Comparison of ENCODE assay signal across 8 cellular contexts in the genomic region with DNA sequence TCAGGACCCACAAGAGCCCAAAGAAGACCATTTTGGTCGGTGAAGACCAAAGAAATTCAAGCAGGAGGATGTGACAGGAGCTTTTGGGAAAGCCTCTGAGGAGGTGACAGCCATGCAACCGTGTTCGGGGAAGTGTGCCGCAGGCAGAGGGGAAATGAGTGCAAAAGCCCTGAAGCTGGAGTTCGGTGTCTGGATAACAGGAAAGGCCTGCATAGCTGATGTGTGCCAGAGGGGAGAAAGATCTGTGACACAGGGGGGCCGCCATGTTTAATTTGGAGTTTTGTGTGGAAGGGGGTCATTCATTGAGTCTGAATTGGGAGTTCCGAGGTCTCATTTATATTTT. TPM values are rescaled to one million over a fixed set of nuclear protein-coding genes. Genes with fewer than 3 reads are reported as not detected.
A peak's percentile ranks its signal among the peaks of the same experiment; 100 is the strongest.
DNase-seq lines count a peak whose midpoint lies in the region; ATAC-seq, FAIRE-seq and TF ChIP-seq lines count a peak whose summit lies in the region.

No MANE protein-coding gene starts in this region.

- peak; percentile 5 to 14 (median 10) for ATAC-seq in right lobe of liver
- ATAC-seq in GM18511 (IDR thresholded peaks at IDR 0.05; ENCODE audit: unreplicated experiment), result no peak
- ATAC-seq in HG02759 (IDR thresholded peaks at IDR 0.05; ENCODE audit: unreplicated experiment), result no peak
- ATAC-seq in HG02973 (IDR thresholded peaks at IDR 0.05; ENCODE audit: unreplicated experiment), result no peak

- H3K4me3 ChIP-seq in GM12865 (ENCODE audit: low read depth, low read length) (peak overlapping the region; percentile 78), bronchial epithelial cell (ENCODE audit: low read depth, low read length) (peak overlapping the region; percentile 60), right lobe of liver (peak overlapping the region; percentile 66 to 82 (median 81)), thymus (ENCODE audit: low read length) (peak overlapping the region; percentile 99)

- TF ChIP-seq POLR2A in right lobe of liver (IDR thresholded peaks at IDR 0.05), result no peak

- 1% methylated on average over 7 of the region's 7 CpGs for WGBS in right lobe of liver (ENCODE audit: insufficient coverage, low coverage, low lambda C conversion rate, missing lambda C conversion rate)
- 8% methylated on average over 7 of the region's 7 CpGs for WGBS in thymus

- TF ChIP-seq CTCF in GM12865 (IDR thresholded peaks at IDR 0.05; ENCODE audit: insufficient read depth, low read depth, low read length, missing control alignments) (no peak), bronchial epithelial cell (IDR thresholded peaks at IDR 0.05; ENCODE audit: insufficient read depth, low read length, severe bottlenecking) (no peak), right lobe of liver (IDR thresholded peaks at IDR 0.05) (no peak)

- H3K9me3 ChIP-seq in right lobe of liver (no peaks in the 10 kb centered on the region), thymus (ENCODE audit: control insufficient read depth) (no peaks in the 10 kb centered on the region)

- intact Hi-C loops in right lobe of liver (cut with DNase I), result loop anchor here (10.0 kb wide), 2 partner anchors 63 to 73 kb away; no protein-coding TSS in a partner anchor

- DNase-seq in GM12865 (ENCODE audit: low read depth) (peak; percentile 32), NAMALWA (ENCODE audit: low spot score) (peak; percentile 62), bronchial epithelial cell (ENCODE audit: low read depth) (no peak), right lobe of liver (no peak)

- H3K4me1 ChIP-seq in right lobe of liver (peaks cover 0 to 47% (median 18%) of the 10 kb centered on the region in 4 donors), thymus (ENCODE audit: control insufficient read depth, insufficient read depth, low read length) (peaks cover 45% of the 10 kb centered on the region)

- H3K27ac ChIP-seq in right lobe of liver, result peak overlapping the region; percentile 93 to 98 (median 97)
- H3K27ac ChIP-seq in thymus (ENCODE audit: low read depth), result peak overlapping the region; percentile 98

- no peaks in the 10 kb centered on the region for H3K27me3 ChIP-seq in bronchial epithelial cell (ENCODE audit: control insufficient read depth, insufficient read depth, low read length)
- no peaks in the 10 kb centered on the region for H3K27me3 ChIP-seq in right lobe of liver
- no peaks in the 10 kb centered on the region for H3K27me3 ChIP-seq in thymus (ENCODE audit: control insufficient read depth, insufficient read depth)

- FAIRE-seq in bronchial epithelial cell (lab: Jason Lieb, UNC), result no peak

- H3K36me3 ChIP-seq in bronchial epithelial cell (ENCODE audit: control insufficient read depth, insufficient read depth, low read length) (no peaks in the 10 kb centered on the region), right lobe of liver (no peaks in the 10 kb centered on the region), thymus (ENCODE audit: control insufficient read depth, insufficient read depth) (no peaks in the 10 kb centered on the region)

RNA-seq across cellular contexts. Expression of gene ZC3H7A, which starts 0.9 kb away (rescaled TPM):
- total RNA-seq in bronchial epithelial cell, result 26.9 and 28.5 TPM in 2 replicates
- total RNA-seq in right lobe of liver, result 10 to 100 TPM; 22.8 to 34.0 (median 26.9) TPM
- 69.4 TPM for polyA plus RNA-seq in thymus

RNA-seq across cellular contexts. Expression of gene RSL1D1, which starts 53.4 kb away (rescaled TPM):
- total RNA-seq in bronchial epithelial cell (68.7 and 117 TPM in 2 replicates), right lobe of liver (10 to 100 TPM; 38.1 to 77.3 (median 54.9) TPM)
- 107 TPM for polyA plus RNA-seq in thymus

RNA-seq across cellular contexts. Expression of gene TXNDC11, which starts 55.3 kb away (rescaled TPM):
- total RNA-seq in bronchial epithelial cell (29.4 and 35.8 TPM in 2 replicates), right lobe of liver (10 to 100 TPM; 43.2 to 63.3 (median 54.0) TPM)
- polyA plus RNA-seq in thymus, result 46.4 TPM

Comparison
In these comparisons a context has a peak if more than half of its experiments do, and no peak if none do; other contexts are left out.
1. DNase-seq: peak in GM12865 (single experiment) and NAMALWA (single experiment); none in bronchial epithelial cell (single experiment) and right lobe of liver (0 of 3).
2. ATAC-seq: peak in right lobe of liver (4 of 4); none in GM18511 (single experiment), HG02759 (single experiment) and HG02973 (single experiment).
3. Peak in every context shown above with its lines, with median percentiles within 50 percentile points of each other: H3K4me3 ChIP-seq.